In genomic region chr16:2912330-2913199, GRCh38 we compare ENCODE assay signal across 8 cellular contexts. TPM values are rescaled to one million over a fixed set of nuclear protein-coding genes. Genes with fewer than 3 reads are reported as not detected.
A peak's percentile ranks its signal among the peaks of the same experiment; 100 is the strongest.
DNase-seq lines count a peak whose midpoint lies in the region; ATAC-seq, FAIRE-seq and TF ChIP-seq lines count a peak whose summit lies in the region.

No MANE protein-coding gene starts in this region.

- TF ChIP-seq EP300 in A549 (IDR thresholded peaks at IDR 0.05): no peak

- peaks cover 0 to 20% (median 0%) of the 10 kb centered on the region in 4 donors for H3K36me3 ChIP-seq in right lobe of liver

- H3K27me3 Mint-ChIP-seq in dendritic cell treated with granulocyte-macrophage colony-stimulating factor and Interleukin-4, amounts not matched to agents 40 ng/mL and 50 ng/mL, for 4 days: peaks cover 4% of the 10 kb centered on the region

- H3K4me1 ChIP-seq in A549 (peaks cover 25% of the 10 kb centered on the region), right lobe of liver (peaks cover 0 to 6% (median 0%) of the 10 kb centered on the region in 4 donors)

- H3K36me3 Mint-ChIP-seq in dendritic cell treated with granulocyte-macrophage colony-stimulating factor and Interleukin-4, amounts not matched to agents 40 ng/mL and 50 ng/mL, for 4 days (ENCODE audit: low read depth): peaks cover 38% of the 10 kb centered on the region

- peak overlapping the region; percentile 65 for H3K4me3 ChIP-seq in A549
- peak overlapping the region; percentile 84 for H3K4me3 ChIP-seq in HL-60 (replicated peaks; ENCODE audit: insufficient read depth, low read length)
- H3K4me3 ChIP-seq in WI38 (ENCODE audit: low read depth, low read length): peak overlapping the region; percentile 83
- peak overlapping the region; percentile 69 to 86 (median 79) for H3K4me3 ChIP-seq in right lobe of liver

- peaks cover 32% of the 10 kb centered on the region for H3K4me1 Mint-ChIP-seq in dendritic cell treated with granulocyte-macrophage colony-stimulating factor and Interleukin-4, amounts not matched to agents 40 ng/mL and 50 ng/mL, for 4 days (ENCODE audit: low read depth)

- no peaks in the 10 kb centered on the region for H3K9me3 ChIP-seq in A549
- H3K9me3 ChIP-seq in right lobe of liver: no peaks in the 10 kb centered on the region

- no peak for TF ChIP-seq RAD21 in A549 (conservative IDR thresholded peaks at IDR 0.05 in 1 of 2, IDR thresholded peaks at IDR 0.05 in 1 of 2)

- peak in 1 of 2 experiments; percentile 28 for DNase-seq in A549 (ENCODE audit: low read depth in 1 of 2, low spot score in 1 of 2)
- peak in 1 of 2 experiments; percentile 18 for DNase-seq in HL-60 (ENCODE audit: low read depth in 1 of 2, low spot score in 1 of 2)
- DNase-seq in right lobe of liver: peak in 2 of 3 donors; percentile 47 to 54
- peak; percentile 53 for DNase-seq in stimulated activated CD8-positive, alpha-beta memory T cell treated with anti-CD3 and anti-CD28 coated beads, Interleukin-4, amount 100 ng/mL, for 48 hours
- DNase-seq in GM10248 (ENCODE audit: extremely low spot score): no peak

- TF ChIP-seq CTCF in A549 (IDR thresholded peaks at IDR 0.05): no peak
- no peak for TF ChIP-seq CTCF in HL-60 (IDR thresholded peaks at IDR 0.05; ENCODE audit: insufficient read depth, low read length)
- no peak for TF ChIP-seq CTCF in WI38 (IDR thresholded peaks at IDR 0.05; ENCODE audit: low read depth, low read length)
- TF ChIP-seq CTCF in right lobe of liver (IDR thresholded peaks at IDR 0.05): no peak
- TF ChIP-seq CTCF in GM10248 (IDR thresholded peaks at IDR 0.05; ENCODE audit: control extremely low read depth, extremely low read depth, low read depth, missing control alignments): no peak

- peak overlapping the region; percentile 92 for H3K4me3 Mint-ChIP-seq in dendritic cell treated with granulocyte-macrophage colony-stimulating factor and Interleukin-4, amounts not matched to agents 40 ng/mL and 50 ng/mL, for 4 days

- intact Hi-C loops in dendritic cell treated with granulocyte-macrophage colony-stimulating factor and Interleukin-4, amounts not matched to agents 40 ng/mL and 50 ng/mL, for 4 days (cut with micrococcal nuclease): loop anchor here (10.0 kb wide), 1 partner anchor 158 kb away; the partner anchor contains the start of gene SRRM2
- intact Hi-C loops in right lobe of liver (cut with DNase I): loop anchor here in 1 of 2 donors (5.0 kb wide), 1 partner anchor 35 kb away; no protein-coding TSS in a partner anchor

- H3K27me3 ChIP-seq in HL-60 (ENCODE audit: insufficient read depth, poor library complexity, severe bottlenecking) (no peaks in the 10 kb centered on the region), right lobe of liver (no peaks in the 10 kb centered on the region)

- no peak for FAIRE-seq in A549 (lab: Jason Lieb, UNC)

- POLR2A ChIA-PET in A549 (lab: Yijun Ruan, JAX): interaction anchor here (1.5 to 1.7 kb wide), 2 partner anchors 30 to 44 kb away, joined by 10 to 12 read pairs; partner anchors contain the start of gene FLYWCH2
- POLR2A ChIA-PET in GM10248 (lab: Yijun Ruan, JAX): interaction anchor here (1.3 kb wide), 1 partner anchor 30 kb away, joined by 6 read pairs; the partner anchor contains the start of gene FLYWCH2

- H3K27ac Mint-ChIP-seq in dendritic cell treated with granulocyte-macrophage colony-stimulating factor and Interleukin-4, amounts not matched to agents 40 ng/mL and 50 ng/mL, for 4 days: peak overlapping the region; percentile 86

- CTCF ChIA-PET in A549 (lab: Yijun Ruan, JAX) (interaction anchor here (1.0 to 14.3 kb wide), 6 partner anchors 10 to 73 kb away, joined by 3 to 87 read pairs (median 14); no protein-coding TSS in a partner anchor), GM10248 (lab: Yijun Ruan, JAX) (interaction anchor here (1.5 to 11.3 kb wide), 5 partner anchors 10 to 45 kb away, joined by 3 to 125 read pairs (median 11); no protein-coding TSS in a partner anchor)

- WGBS in A549 (ENCODE audit: missing lambda C conversion rate): 16% methylated on average over 24 of the region's 39 CpGs
- 9% methylated on average over 23 of the region's 39 CpGs for WGBS in right lobe of liver (ENCODE audit: insufficient coverage, low coverage, low lambda C conversion rate, missing lambda C conversion rate)

- H3K9me3 Mint-ChIP-seq in dendritic cell treated with granulocyte-macrophage colony-stimulating factor and Interleukin-4, amounts not matched to agents 40 ng/mL and 50 ng/mL, for 4 days: no peaks in the 10 kb centered on the region

- peak overlapping the region; percentile 95 for H3K4me2 ChIP-seq in A549

- TF ChIP-seq POLR2A in A549 (IDR thresholded peaks at IDR 0.05; ENCODE audit: low read length) (no peak), right lobe of liver (IDR thresholded peaks at IDR 0.05) (no peak)

- ATAC-seq in A549 (peak; percentile 58 to 69), GM18907 (IDR thresholded peaks at IDR 0.05; ENCODE audit: unreplicated experiment) (peak; percentile 20), right lobe of liver (peak; percentile 15 to 30 (median 26))

- H3K27ac ChIP-seq in A549: peak overlapping the region; percentile 86 to 97
- H3K27ac ChIP-seq in HL-60 (replicated peaks): peak overlapping the region; percentile 31; the same call in 1 of the 2 replicates
- H3K27ac ChIP-seq in right lobe of liver: peak overlapping the region; percentile 53 to 83 (median 77)

TF ChIP-seq in A549, 52 proteins besides CTCF, POLR2A, EP300 and RAD21:
- TF ChIP-seq CBX8 (IDR thresholded peaks at IDR 0.05) (no peak), CEBPB (IDR thresholded peaks at IDR 0.05) (no peak), MAX (IDR thresholded peaks at IDR 0.05) (no peak), JUN (IDR thresholded peaks at IDR 0.05) (no peak), CHD4 (IDR thresholded peaks at IDR 0.05; ENCODE audit: borderline replicate concordance) (no peak)
TF ChIP-seq in A549: peak in this region for 0.

RNA-seq across cellular contexts. Expression of gene FLYWCH1, which starts 0.8 kb away (rescaled TPM):
- polyA plus RNA-seq in A549 (2011; rRNA removed) (9.3 and 10.6 TPM in 2 replicates), A549 (2017; fragmentation: RNase III; extraction: RNeasy Plus Mini Kit Qiagen cat#74134 plus additional on column Dnase treatment) (20.5 to 22.5 TPM (median 22.3 TPM) in 3 replicates)
- 25.4 and 33.8 TPM in 2 replicates for polyA plus RNA-seq in A549 (2012; cell fraction: cytosol; rRNA removed)
- 108 and 114 TPM in 2 replicates for polyA plus RNA-seq in A549 (2012; cell fraction: nucleus; rRNA removed)
- polyA minus RNA-seq in A549 (2011; rRNA and poly(A)+ RNA removed): 6.8 and 12.8 TPM in 2 replicates
- total RNA-seq in right lobe of liver: 10 to 100 TPM in 5 of 6 experiments, 1 to 10 TPM in 1; 9.3 to 19.8 (median 15.1) TPM

RNA-seq across cellular contexts. Expression of gene FLYWCH2, which starts 29.6 kb away (rescaled TPM):
- polyA plus RNA-seq in A549 (2011; rRNA removed): 22.7 and 23.2 TPM in 2 replicates
- polyA plus RNA-seq in A549 (2012; cell fraction: cytosol; rRNA removed): 67.8 and 89.3 TPM in 2 replicates
- polyA plus RNA-seq in A549 (2012; cell fraction: nucleus; rRNA removed): 52.7 and 59.0 TPM in 2 replicates
- 40.1 to 42.1 TPM (median 41.2 TPM) in 3 replicates for polyA plus RNA-seq in A549 (2017; fragmentation: RNase III; extraction: RNeasy Plus Mini Kit Qiagen cat#74134 plus additional on column Dnase treatment)
- polyA minus RNA-seq in A549 (2011; rRNA and poly(A)+ RNA removed): 6.4 and 7.4 TPM in 2 replicates
- total RNA-seq in right lobe of liver: 10 to 100 TPM in 2 of 6 experiments, 1 to 10 TPM in 4; 3.6 to 18.9 (median 5.6) TPM

RNA-seq across cellular contexts. Expression of gene KREMEN2, which starts 51.5 kb away (rescaled TPM):
- polyA plus RNA-seq in A549 (2011; rRNA removed): 0.28 and 0.35 TPM in 2 replicates
- polyA plus RNA-seq in A549 (2012; cell fraction: cytosol; rRNA removed): 1.9 and 3.0 TPM in 2 replicates
- 7.3 and 11.0 TPM in 2 replicates for polyA plus RNA-seq in A549 (2012; cell fraction: nucleus; rRNA removed)
- polyA plus RNA-seq in A549 (2017; fragmentation: RNase III; extraction: RNeasy Plus Mini Kit Qiagen cat#74134 plus additional on column Dnase treatment): 1.4 to 1.6 TPM (median 1.5 TPM) in 3 replicates
- polyA minus RNA-seq in A549 (2011; rRNA and poly(A)+ RNA removed): 0.15 TPM in 1 of 2 replicates, not detected in the other
- not detected for total RNA-seq in right lobe of liver

RNA-seq across cellular contexts. Expression of gene PRSS22, which starts 54.6 kb away (rescaled TPM):
- polyA plus RNA-seq in A549 (2011; rRNA removed) (not detected in 2 replicates), A549 (2017; fragmentation: RNase III; extraction: RNeasy Plus Mini Kit Qiagen cat#74134 plus additional on column Dnase treatment) (0.10 to 0.33 TPM in 2 of 3 replicates, not detected in the other)
- 0.08 and 0.12 TPM in 2 replicates for polyA plus RNA-seq in A549 (2012; cell fraction: cytosol; rRNA removed)
- 0.18 and 0.45 TPM in 2 replicates for polyA plus RNA-seq in A549 (2012; cell fraction: nucleus; rRNA removed)
- not detected in 2 replicates for polyA minus RNA-seq in A549 (2011; rRNA and poly(A)+ RNA removed)
- 1 to 10 TPM in 2 of 6 experiments, under 1 TPM in 3, not detected in 1; 0.18 to 2.1 (median 0.84) TPM for total RNA-seq in right lobe of liver

RNA-seq across cellular contexts. Expression of gene PAQR4, which starts 56.6 kb away (rescaled TPM):
- polyA plus RNA-seq in A549 (2011; rRNA removed) (8.0 and 9.0 TPM in 2 replicates), A549 (2017; fragmentation: RNase III; extraction: RNeasy Plus Mini Kit Qiagen cat#74134 plus additional on column Dnase treatment) (17.5 to 18.6 TPM (median 18.5 TPM) in 3 replicates)
- polyA plus RNA-seq in A549 (2012; cell fraction: cytosol; rRNA removed): 22.4 and 35.8 TPM in 2 replicates
- polyA plus RNA-seq in A549 (2012; cell fraction: nucleus; rRNA removed): 57.2 and 62.4 TPM in 2 replicates
- polyA minus RNA-seq in A549 (2011; rRNA and poly(A)+ RNA removed): 7.6 and 9.4 TPM in 2 replicates
- total RNA-seq in right lobe of liver: 1 to 10 TPM in 4 of 6 experiments, under 1 TPM in 2; 0.93 to 6.1 (median 3.3) TPM

Comparison
In these comparisons a context has a peak if more than half of its experiments do, and no peak if none do; other contexts are left out.
1. H3K27ac ChIP-seq: peak in every context shown above with its lines; median percentile 92 in A549; 77 in right lobe of liver; 31 in HL-60.